In the genomic region with DNA sequence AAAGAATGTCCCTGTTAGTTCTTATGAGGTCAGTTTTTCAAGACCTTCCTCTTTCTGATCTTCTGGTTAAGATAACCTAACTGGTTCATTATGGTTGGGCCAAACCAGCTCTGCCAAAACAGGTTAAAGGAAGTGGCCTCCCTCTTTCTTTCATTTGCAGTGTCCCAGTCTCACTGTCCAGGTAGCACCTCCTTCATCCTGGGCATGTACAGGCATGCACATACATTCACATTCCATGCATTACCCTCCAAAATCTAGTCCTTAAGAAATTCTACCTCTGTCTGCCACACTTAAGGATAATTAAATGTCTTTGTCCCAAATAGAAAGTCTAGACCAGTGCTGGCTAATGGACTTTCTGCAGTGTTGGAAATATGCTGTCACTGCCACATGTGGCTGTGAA, we compare ENCODE assay signal across 19 cellular contexts.
A peak's percentile ranks its signal among the peaks of the same experiment; 100 is the strongest.
DNase-seq lines count a peak whose midpoint lies in the region; ATAC-seq and TF ChIP-seq lines count a peak whose summit lies in the region.
"Had no signal": no experiment of that assay in that cellular context is flagged by ENCODE, and none has a peak within 500 bp of the region (broad histone marks: within the 10 kb centered on the region; RNA-seq: fewer than 3 reads in every experiment).

No MANE protein-coding gene starts in this region.

- no peak overlapping the region for H3K18ac ChIP-seq in trophoblast cell (ENCODE audit: low read length)

- H3K9ac ChIP-seq in mammary epithelial cell (ENCODE audit: insufficient read depth, low read length) (no peak overlapping the region), trophoblast cell (ENCODE audit: low read length) (no peak overlapping the region)
- H3K9ac ChIP-seq: SK-N-SH had no signal

- H4K91ac ChIP-seq in trophoblast cell (ENCODE audit: low read depth, low read length) = no peak overlapping the region

- H3K27me3 ChIP-seq in mammary epithelial cell (ENCODE audit: insufficient read depth, low read length) (no peaks in the 10 kb centered on the region), trophoblast cell (ENCODE audit: insufficient read depth, low read length) (no peaks in the 10 kb centered on the region), sigmoid colon (no peaks in the 10 kb centered on the region), SJCRH30 (no peaks in the 10 kb centered on the region)

- H3K4ac ChIP-seq in trophoblast cell (ENCODE audit: low read depth, low read length) = no peak overlapping the region

- peaks cover 72% of the 10 kb centered on the region for H3K36me3 Mint-ChIP-seq in activated CD8-positive, alpha-beta T cell treated with anti-CD3 and anti-CD28 coated beads for 36 hours (ENCODE audit: low read depth)
- peaks cover 76% of the 10 kb centered on the region for H3K36me3 Mint-ChIP-seq in activated CD8-positive, alpha-beta T cell treated with anti-CD3 and anti-CD28 coated beads, Interleukin-2, amount 10 ng/mL, durations not matched to agents 7 days and 5 days (ENCODE audit: low read depth)

- no peak for TF ChIP-seq POLR2A in sigmoid colon (IDR thresholded peaks at IDR 0.05)

- peak overlapping the region; percentile 16 for H4K8ac ChIP-seq in trophoblast cell (ENCODE audit: low read depth, low read length)

- H3K4me1 ChIP-seq in mammary epithelial cell (ENCODE audit: insufficient read depth, low read length) = peaks cover 9% of the 10 kb centered on the region
- peaks cover 0 to 2% of the 10 kb centered on the region in 2 experiments for H3K4me1 ChIP-seq in trophoblast cell (ENCODE audit: control insufficient read depth in 1 of 2, insufficient read depth in 2 of 2, low read length in 2 of 2)
- H3K4me1 ChIP-seq in sigmoid colon = no peaks in the 10 kb centered on the region
- H3K4me1 ChIP-seq in SJCRH30 = no peaks in the 10 kb centered on the region

- TF ChIP-seq EP300 in sigmoid colon (IDR thresholded peaks at IDR 0.05) = no peak

- peaks cover 20% of the 10 kb centered on the region for H3K9me3 Mint-ChIP-seq in activated CD8-positive, alpha-beta T cell treated with anti-CD3 and anti-CD28 coated beads for 36 hours
- H3K9me3 Mint-ChIP-seq in activated CD8-positive, alpha-beta T cell treated with anti-CD3 and anti-CD28 coated beads, Interleukin-2, amount 10 ng/mL, durations not matched to agents 7 days and 5 days (ENCODE audit: insufficient read depth) = peaks cover 8% of the 10 kb centered on the region

- in situ Hi-C loops in KBM-7 (cut with MboI; ENCODE audit: low pct_unique_long_range_greater_than_20kb, low sequenced_read_pairs) = no loop called here
- in situ Hi-C loops in mammary epithelial cell (cut with MboI; ENCODE audit: low sequenced_read_pairs in 2 of 2) = no loop called here

- no peak for ATAC-seq in activated CD8-positive, alpha-beta T cell treated with anti-CD3 and anti-CD28 coated beads for 36 hours
- no peak for ATAC-seq in activated CD8-positive, alpha-beta T cell treated with anti-CD3 and anti-CD28 coated beads, Interleukin-2, amount 10 ng/mL, durations not matched to agents 7 days and 5 days
- ATAC-seq in GM18867 (IDR thresholded peaks at IDR 0.05; ENCODE audit: unreplicated experiment) = no peak
- ATAC-seq: HCT116 had no signal

- CTCF ChIA-PET in activated CD8-positive, alpha-beta T cell treated with anti-CD3 and anti-CD28 coated beads for 36 hours (lab: Charles Lee) = interaction anchor here (0.7 kb wide), 1 partner anchor 27 kb away, joined by 3 read pairs; no protein-coding TSS in a partner anchor
- CTCF ChIA-PET in activated CD8-positive, alpha-beta T cell treated with anti-CD3 and anti-CD28 coated beads, Interleukin-2, amount 10 ng/mL, durations not matched to agents 7 days and 5 days (lab: Charles Lee) = interaction anchor here (0.9 kb wide), 1 partner anchor 9 kb away, joined by 3 read pairs; no protein-coding TSS in a partner anchor
- CTCF ChIA-PET in mammary epithelial cell (lab: Charles Lee; ENCODE audit: low non-redundant PET) = no interaction called here

- dilution Hi-C loops in mammary epithelial cell (cut with HindIII; ENCODE audit: low sequenced_read_pairs) = no loop called here

- peak overlapping the region; percentile 49 for H3K4me2 ChIP-seq in mammary epithelial cell (ENCODE audit: insufficient read depth, low read depth, low read length)
- no peak overlapping the region for H3K4me2 ChIP-seq in trophoblast cell (ENCODE audit: low read length)
- H3K4me2 ChIP-seq: SK-N-SH had no signal

- POLR2A ChIA-PET in activated CD8-positive, alpha-beta T cell treated with anti-CD3 and anti-CD28 coated beads for 36 hours (lab: Charles Lee) = interaction anchor here (2.3 kb wide), 1 partner anchor 11 kb away, joined by 7 read pairs; no protein-coding TSS in a partner anchor
- POLR2A ChIA-PET in activated CD8-positive, alpha-beta T cell treated with anti-CD3 and anti-CD28 coated beads, Interleukin-2, amount 10 ng/mL, durations not matched to agents 7 days and 5 days (lab: Charles Lee) = no interaction called here

- BruUV-seq in mammary epithelial cell (replicated peaks; lab: Mats Ljungman, UMichigan) = no TSS peak

- peaks cover 4% of the 10 kb centered on the region for H3K79me1 ChIP-seq in trophoblast cell (ENCODE audit: low read length)

- H3K36me3 ChIP-seq in mammary epithelial cell (ENCODE audit: insufficient read depth, low read length) = peaks cover 32% of the 10 kb centered on the region
- peaks cover 12 to 30% of the 10 kb centered on the region in 2 experiments for H3K36me3 ChIP-seq in trophoblast cell (ENCODE audit: control insufficient read depth in 1 of 2, insufficient read depth in 2 of 2, low read length in 2 of 2)
- peaks cover 17 to 77% (median 43%) of the 10 kb centered on the region in 4 donors for H3K36me3 ChIP-seq in sigmoid colon
- peaks cover 49% of the 10 kb centered on the region for H3K36me3 ChIP-seq in SJCRH30

- H3K23ac ChIP-seq in trophoblast cell (ENCODE audit: low read length) = no peak overlapping the region

- intact Hi-C loops in activated CD8-positive, alpha-beta T cell treated with anti-CD3 and anti-CD28 coated beads for 36 hours (cut with micrococcal nuclease) = no loop called here
- intact Hi-C loops in mammary epithelial cell (cut with micrococcal nuclease) = no loop called here
- intact Hi-C loops in sigmoid colon (cut with DNase I) = no loop called here

- peak overlapping the region; percentile 19 for H2BK5ac ChIP-seq in trophoblast cell (ENCODE audit: low read depth, low read length, poor library complexity)

- H3K9me3 ChIP-seq in mammary epithelial cell (replicated peaks; ENCODE audit: insufficient read depth, low read length) (peaks cover 12% of the 10 kb centered on the region), trophoblast cell (ENCODE audit: insufficient read depth, low read depth, low read length) (peaks cover 2% of the 10 kb centered on the region), sigmoid colon (peaks cover 0 to 7% (median 5%) of the 10 kb centered on the region in 4 donors), SJCRH30 (replicated peaks) (peaks cover 3% of the 10 kb centered on the region; the same call in 1 of the 2 replicates)

- H3K27ac ChIP-seq in mammary epithelial cell (ENCODE audit: insufficient read depth, low read depth, low read length) = no peak overlapping the region
- no peak overlapping the region for H3K27ac ChIP-seq in trophoblast cell (ENCODE audit: low read depth, low read length)
- no peak overlapping the region for H3K27ac ChIP-seq in sigmoid colon
- H3K27ac ChIP-seq in SJCRH30 = no peak overlapping the region
- H3K27ac ChIP-seq: C4-2B had no signal

- H3K4me1 Mint-ChIP-seq in activated CD8-positive, alpha-beta T cell treated with anti-CD3 and anti-CD28 coated beads for 36 hours (ENCODE audit: low read depth) = peaks cover 4% of the 10 kb centered on the region
- H3K4me1 Mint-ChIP-seq in activated CD8-positive, alpha-beta T cell treated with anti-CD3 and anti-CD28 coated beads, Interleukin-2, amount 10 ng/mL, durations not matched to agents 7 days and 5 days (ENCODE audit: low read depth) = peaks cover 12% of the 10 kb centered on the region

- no peak overlapping the region for H3K4me3 Mint-ChIP-seq in activated CD8-positive, alpha-beta T cell treated with anti-CD3 and anti-CD28 coated beads for 36 hours
- H3K4me3 Mint-ChIP-seq in activated CD8-positive, alpha-beta T cell treated with anti-CD3 and anti-CD28 coated beads, Interleukin-2, amount 10 ng/mL, durations not matched to agents 7 days and 5 days = no peak overlapping the region
- H3K4me3 Mint-ChIP-seq: CD8-positive, alpha-beta memory T cell had no signal

- H3K4me3 ChIP-seq in mammary epithelial cell (replicated peaks in 1 of 3; ENCODE audit: insufficient read depth in 1 of 3, low read depth in 2 of 3, low read length in 3 of 3) = no peak overlapping the region
- no peak overlapping the region for H3K4me3 ChIP-seq in trophoblast cell (ENCODE audit: low read depth, low read length)
- H3K4me3 ChIP-seq in sigmoid colon = no peak overlapping the region
- no peak overlapping the region for H3K4me3 ChIP-seq in SJCRH30

- H2BK120ac ChIP-seq in trophoblast cell (ENCODE audit: insufficient read depth, low read length, poor library complexity) = no peak overlapping the region

- H2AFZ ChIP-seq in mammary epithelial cell (ENCODE audit: low read depth, low read length) (no peak overlapping the region), trophoblast cell (ENCODE audit: insufficient read depth, low read length, poor library complexity) (no peak overlapping the region)

- H3K79me2 ChIP-seq in mammary epithelial cell (ENCODE audit: insufficient read depth, low read length) (peaks cover 10% of the 10 kb centered on the region), trophoblast cell (ENCODE audit: control insufficient read depth, insufficient read depth, low read length, poor library complexity) (no peaks in the 10 kb centered on the region)

- H3K27me3 Mint-ChIP-seq in activated CD8-positive, alpha-beta T cell treated with anti-CD3 and anti-CD28 coated beads for 36 hours = no peaks in the 10 kb centered on the region
- no peaks in the 10 kb centered on the region for H3K27me3 Mint-ChIP-seq in activated CD8-positive, alpha-beta T cell treated with anti-CD3 and anti-CD28 coated beads, Interleukin-2, amount 10 ng/mL, durations not matched to agents 7 days and 5 days (ENCODE audit: low read depth)
- H3K27me3 Mint-ChIP-seq: CD8-positive, alpha-beta memory T cell had no signal

- no peaks in the 10 kb centered on the region for H4K20me1 ChIP-seq in mammary epithelial cell (ENCODE audit: insufficient read depth, low read length)

- peak overlapping the region; percentile 69 for H3K27ac Mint-ChIP-seq in activated CD8-positive, alpha-beta T cell treated with anti-CD3 and anti-CD28 coated beads for 36 hours
- H3K27ac Mint-ChIP-seq in activated CD8-positive, alpha-beta T cell treated with anti-CD3 and anti-CD28 coated beads, Interleukin-2, amount 10 ng/mL, durations not matched to agents 7 days and 5 days = no peak overlapping the region

- H2BK12ac ChIP-seq in trophoblast cell (ENCODE audit: low read length) = no peak overlapping the region

- no peak overlapping the region for H2AK5ac ChIP-seq in trophoblast cell (ENCODE audit: low read length)

- no peak for TF ChIP-seq CTCF in activated CD8-positive, alpha-beta T cell treated with anti-CD3 and anti-CD28 coated beads for 36 hours (IDR thresholded peaks at IDR 0.05)
- no peak for TF ChIP-seq CTCF in mammary epithelial cell (conservative IDR thresholded peaks at IDR 0.05 in 1 of 2, IDR thresholded peaks at IDR 0.05 in 1 of 2; ENCODE audit: extremely low read depth in 1 of 2, insufficient read depth in 1 of 2, low read depth in 1 of 2, low read length in 2 of 2)
- TF ChIP-seq CTCF in sigmoid colon (IDR thresholded peaks at IDR 0.05) = no peak

- no peak for DNase-seq in activated CD8-positive, alpha-beta T cell treated with anti-CD3 and anti-CD28 coated beads for 36 hours
- no peak for DNase-seq in activated CD8-positive, alpha-beta T cell treated with anti-CD3 and anti-CD28 coated beads, Interleukin-2, amount 10 ng/mL, durations not matched to agents 7 days and 5 days
- DNase-seq in KBM-7 (peak; percentile 7), mammary epithelial cell (peak; percentile 48), trophoblast cell (no peak), sigmoid colon (no peak), SJCRH30 (no peak)
- DNase-seq: Calu3; CD8-positive, alpha-beta memory T cell; NCI-H1417; NCI-H1694 treated with DMSO at 0.1 percent for 48 hours; NCI-H2081 treated with DMSO at 0.1 percent for 48 hours; NCI-H446 treated with DMSO at 0.1 percent for 48 hours; NCI-H526 treated with DMSO at 0.1 percent for 48 hours; SHP77 treated with DMSO at 0.1 percent for 48 hours; SK-N-SH had no signal

- H4K12ac ChIP-seq in trophoblast cell (ENCODE audit: low read depth, low read length) = no peak overlapping the region

- H3K14ac ChIP-seq in trophoblast cell (ENCODE audit: low read length) = no peak overlapping the region

Comparison
In these comparisons a context has a peak if more than half of its experiments do, and no peak if none do; other contexts are left out.
1. DNase-seq: peak in KBM-7 (single experiment) and mammary epithelial cell (single experiment); none in activated CD8-positive, alpha-beta T cell treated with anti-CD3 and anti-CD28 coated beads for 36 hours (single experiment), activated CD8-positive, alpha-beta T cell treated with anti-CD3 and anti-CD28 coated beads, Interleukin-2, amount 10 ng/mL, durations not matched to agents 7 days and 5 days (single experiment), trophoblast cell (0 of 2), sigmoid colon (single experiment) and SJCRH30 (0 of 2).